ENCODE assay signal across 1 cellular context in the genomic region with DNA sequence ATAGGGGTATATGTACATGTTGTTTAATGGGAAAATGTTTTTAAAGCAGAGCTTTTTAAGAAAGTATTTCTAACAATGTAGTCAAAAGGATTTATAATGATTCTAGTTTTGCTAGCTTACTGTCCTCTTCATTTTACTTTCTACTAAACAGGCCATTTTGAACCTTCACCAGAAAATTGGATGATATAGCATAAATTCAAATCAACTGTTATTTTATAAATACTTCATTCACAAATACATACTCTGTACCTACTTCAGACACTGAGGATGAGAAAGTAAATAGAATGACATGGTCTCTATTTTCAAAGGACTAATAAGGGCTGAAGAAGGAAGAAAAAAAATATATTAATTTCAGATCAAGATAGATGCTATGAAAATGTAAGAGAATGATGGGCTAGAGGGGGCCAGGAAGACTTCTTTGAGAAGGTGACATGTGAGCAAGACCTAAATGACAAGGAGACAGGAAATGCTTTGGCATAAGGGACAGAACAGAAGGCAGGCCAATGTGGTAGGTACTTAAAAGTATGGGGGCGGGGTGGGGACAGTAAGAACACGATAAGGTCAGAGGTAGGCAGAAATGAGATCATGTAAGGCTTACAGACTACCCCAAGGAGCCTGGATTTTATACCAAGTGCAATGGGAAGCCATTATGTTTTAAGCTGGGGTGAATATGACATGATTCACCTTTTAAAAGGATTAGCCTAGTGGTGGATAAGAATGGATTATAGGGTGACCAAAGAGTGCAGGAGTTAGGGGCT.
TF ChIP-seq lines count a peak whose summit lies in the region.

No MANE protein-coding gene starts in this region.

TF ChIP-seq in K562, 482 proteins besides CTCF, POLR2A, EP300 and RAD21 (continued from another document):
- TF ChIP-seq, protein P1, sequence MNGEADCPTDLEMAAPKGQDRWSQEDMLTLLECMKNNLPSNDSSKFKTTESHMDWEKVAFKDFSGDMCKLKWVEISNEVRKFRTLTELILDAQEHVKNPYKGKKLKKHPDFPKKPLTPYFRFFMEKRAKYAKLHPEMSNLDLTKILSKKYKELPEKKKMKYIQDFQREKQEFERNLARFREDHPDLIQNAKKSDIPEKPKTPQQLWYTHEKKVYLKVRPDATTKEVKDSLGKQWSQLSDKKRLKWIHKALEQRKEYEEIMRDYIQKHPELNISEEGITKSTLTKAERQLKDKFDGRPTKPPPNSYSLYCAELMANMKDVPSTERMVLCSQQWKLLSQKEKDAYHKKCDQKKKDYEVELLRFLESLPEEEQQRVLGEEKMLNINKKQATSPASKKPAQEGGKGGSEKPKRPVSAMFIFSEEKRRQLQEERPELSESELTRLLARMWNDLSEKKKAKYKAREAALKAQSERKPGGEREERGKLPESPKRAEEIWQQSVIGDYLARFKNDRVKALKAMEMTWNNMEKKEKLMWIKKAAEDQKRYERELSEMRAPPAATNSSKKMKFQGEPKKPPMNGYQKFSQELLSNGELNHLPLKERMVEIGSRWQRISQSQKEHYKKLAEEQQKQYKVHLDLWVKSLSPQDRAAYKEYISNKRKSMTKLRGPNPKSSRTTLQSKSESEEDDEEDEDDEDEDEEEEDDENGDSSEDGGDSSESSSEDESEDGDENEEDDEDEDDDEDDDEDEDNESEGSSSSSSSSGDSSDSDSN (IDR thresholded peaks at IDR 0.05; ENCODE audit: borderline replicate concordance in 1 of 2, low read depth in 2 of 2, low read length in 2 of 2), result no peak
- TF ChIP-seq ZNF24 (IDR thresholded peaks at IDR 0.05) (no peak), ZNF324 (CRISPR knock-in tag; IDR thresholded peaks at IDR 0.05) (no peak), MBD2 (IDR thresholded peaks at IDR 0.05; ENCODE audit: borderline replicate concordance, low read depth) (no peak), ETV1 (tag; conservative IDR thresholded peaks at IDR 0.05; ENCODE audit: low read depth) (no peak), HDAC2 (IDR thresholded peaks at IDR 0.05) (0 out of 2 replicates have a peak, but pooled peaks have one; percentile 29), KLF16 (IDR thresholded peaks at IDR 0.05) (no peak), ZNF12 (CRISPR knock-in tag; IDR thresholded peaks at IDR 0.05) (no peak), MCM3 (IDR thresholded peaks at IDR 0.05) (no peak), XRCC4 (IDR thresholded peaks at IDR 0.05; ENCODE audit: extremely low read depth, insufficient read depth, insufficient read length) (no peak), ZNF77 (CRISPR knock-in tag; IDR thresholded peaks at IDR 0.05) (no peak), HDAC8 (tag; IDR thresholded peaks at IDR 0.05) (no peak), HNRNPUL1 (IDR thresholded peaks at IDR 0.05; ENCODE audit: low read length) (no peak), FIP1L1 (IDR thresholded peaks at IDR 0.05; ENCODE audit: low read depth, low read length, poor library complexity, severe bottlenecking) (no peak), CXXC5 (CRISPR knock-in tag; IDR thresholded peaks at IDR 0.05) (peak; percentile 27; the same call in 1 of the 2 replicates), MAFF (IDR thresholded peaks at IDR 0.05; ENCODE audit: low read length) (no peak), PHF20 (IDR thresholded peaks at IDR 0.05; ENCODE audit: partially characterized antibody) (no peak), ZNF717 (CRISPR knock-in tag; IDR thresholded peaks at IDR 0.05) (no peak), CC2D1A (IDR thresholded peaks at IDR 0.05) (peak; percentile 82), RBM34 (IDR thresholded peaks at IDR 0.05; ENCODE audit: borderline replicate concordance, insufficient read depth, low read length) (no peak), ZSCAN29 (IDR thresholded peaks at IDR 0.05) (no peak), SAP30 (IDR thresholded peaks at IDR 0.05; ENCODE audit: borderline replicate concordance, insufficient read depth, low read depth, low read length, poor library complexity, severe bottlenecking) (no peak), MCM7 (IDR thresholded peaks at IDR 0.05) (no peak), ZNF212 (CRISPR knock-in tag; IDR thresholded peaks at IDR 0.05) (no peak), MAFK (IDR thresholded peaks at IDR 0.05; ENCODE audit: low read length) (no peak), C11orf30 (IDR thresholded peaks at IDR 0.05; ENCODE audit: low read depth) (peak; percentile 69), BDP1 (IDR thresholded peaks at IDR 0.05; ENCODE audit: insufficient read depth, insufficient read length) (no peak), GTF2A2 (tag; IDR thresholded peaks at IDR 0.05) (no peak), POLR2B (IDR thresholded peaks at IDR 0.05; ENCODE audit: low read depth, partially characterized antibody) (no peak), KHSRP (IDR thresholded peaks at IDR 0.05) (no peak), ERF (CRISPR knock-in tag; IDR thresholded peaks at IDR 0.05) (no peak), PHB2 (IDR thresholded peaks at IDR 0.05; ENCODE audit: low read depth) (0 out of 2 replicates have a peak, but pooled peaks have one; percentile 6), ZNF143 (CRISPR knock-in tag; IDR thresholded peaks at IDR 0.05) (no peak), ZNF780A (CRISPR knock-in tag; IDR thresholded peaks at IDR 0.05) (no peak), SNIP1 (IDR thresholded peaks at IDR 0.05; ENCODE audit: low read depth) (no peak), ZNF133 (CRISPR knock-in tag; IDR thresholded peaks at IDR 0.05) (no peak), ZEB2 (IDR thresholded peaks at IDR 0.05) (peak; percentile 22; the same call in 1 of the 2 replicates), BRD4 (IDR thresholded peaks at IDR 0.05) (no peak), MAFG (tag; conservative IDR thresholded peaks at IDR 0.05) (peak; percentile 60), ESRRA (IDR thresholded peaks at IDR 0.05; ENCODE audit: borderline replicate concordance, low read depth) (no peak), RB1 (IDR thresholded peaks at IDR 0.05; ENCODE audit: low read depth) (no peak), PCBP1 (IDR thresholded peaks at IDR 0.05; ENCODE audit: low read depth, low read length, poor library complexity, severe bottlenecking) (no peak), SMARCE1 (IDR thresholded peaks at IDR 0.05) (peak; percentile 59), PURB (CRISPR knock-in tag; IDR thresholded peaks at IDR 0.05; ENCODE audit: low read depth) (no peak), NR2F6 (CRISPR knock-in tag; IDR thresholded peaks at IDR 0.05) (no peak), ZNF583 (CRISPR knock-in tag; IDR thresholded peaks at IDR 0.05) (no peak), U2AF2 (optimal IDR thresholded peaks at IDR 0.05; ENCODE audit: low read depth, low read length) (no peak), BHLHE40 (IDR thresholded peaks at IDR 0.05; ENCODE audit: low read length) (no peak), ZKSCAN8 (CRISPR knock-in tag; IDR thresholded peaks at IDR 0.05) (no peak), ZNF316 (IDR thresholded peaks at IDR 0.05) (peak; percentile 87), TAF9B (IDR thresholded peaks at IDR 0.05; ENCODE audit: partially characterized antibody) (no peak)
- TF ChIP-seq, protein P2, sequence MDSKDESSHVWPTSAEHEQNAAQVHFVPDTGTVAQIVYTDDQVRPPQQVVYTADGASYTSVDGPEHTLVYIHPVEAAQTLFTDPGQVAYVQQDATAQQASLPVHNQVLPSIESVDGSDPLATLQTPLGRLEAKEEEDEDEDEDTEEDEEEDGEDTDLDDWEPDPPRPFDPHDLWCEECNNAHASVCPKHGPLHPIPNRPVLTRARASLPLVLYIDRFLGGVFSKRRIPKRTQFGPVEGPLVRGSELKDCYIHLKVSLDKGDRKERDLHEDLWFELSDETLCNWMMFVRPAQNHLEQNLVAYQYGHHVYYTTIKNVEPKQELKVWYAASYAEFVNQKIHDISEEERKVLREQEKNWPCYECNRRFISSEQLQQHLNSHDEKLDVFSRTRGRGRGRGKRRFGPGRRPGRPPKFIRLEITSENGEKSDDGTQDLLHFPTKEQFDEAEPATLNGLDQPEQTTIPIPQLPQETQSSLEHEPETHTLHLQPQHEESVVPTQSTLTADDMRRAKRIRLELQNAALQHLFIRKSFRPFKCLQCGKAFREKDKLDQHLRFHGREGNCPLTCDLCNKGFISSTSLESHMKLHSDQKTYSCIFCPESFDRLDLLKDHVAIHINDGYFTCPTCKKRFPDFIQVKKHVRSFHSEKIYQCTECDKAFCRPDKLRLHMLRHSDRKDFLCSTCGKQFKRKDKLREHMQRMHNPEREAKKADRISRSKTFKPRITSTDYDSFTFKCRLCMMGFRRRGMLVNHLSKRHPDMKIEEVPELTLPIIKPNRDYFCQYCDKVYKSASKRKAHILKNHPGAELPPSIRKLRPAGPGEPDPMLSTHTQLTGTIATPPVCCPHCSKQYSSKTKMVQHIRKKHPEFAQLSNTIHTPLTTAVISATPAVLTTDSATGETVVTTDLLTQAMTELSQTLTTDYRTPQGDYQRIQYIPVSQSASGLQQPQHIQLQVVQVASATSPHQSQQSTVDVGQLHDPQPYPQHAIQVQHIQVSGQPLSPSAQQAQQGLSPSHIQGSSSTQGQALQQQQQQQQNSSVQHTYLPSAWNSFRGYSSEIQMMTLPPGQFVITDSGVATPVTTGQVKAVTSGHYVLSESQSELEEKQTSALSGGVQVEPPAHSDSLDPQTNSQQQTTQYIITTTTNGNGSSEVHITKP (IDR thresholded peaks at IDR 0.05; ENCODE audit: partially characterized antibody), result peak; percentile 15
- TF ChIP-seq, protein P3, sequence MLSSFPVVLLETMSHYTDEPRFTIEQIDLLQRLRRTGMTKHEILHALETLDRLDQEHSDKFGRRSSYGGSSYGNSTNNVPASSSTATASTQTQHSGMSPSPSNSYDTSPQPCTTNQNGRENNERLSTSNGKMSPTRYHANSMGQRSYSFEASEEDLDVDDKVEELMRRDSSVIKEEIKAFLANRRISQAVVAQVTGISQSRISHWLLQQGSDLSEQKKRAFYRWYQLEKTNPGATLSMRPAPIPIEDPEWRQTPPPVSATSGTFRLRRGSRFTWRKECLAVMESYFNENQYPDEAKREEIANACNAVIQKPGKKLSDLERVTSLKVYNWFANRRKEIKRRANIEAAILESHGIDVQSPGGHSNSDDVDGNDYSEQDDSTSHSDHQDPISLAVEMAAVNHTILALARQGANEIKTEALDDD (IDR thresholded peaks at IDR 0.05), result no peak
- TF ChIP-seq, protein P4, sequence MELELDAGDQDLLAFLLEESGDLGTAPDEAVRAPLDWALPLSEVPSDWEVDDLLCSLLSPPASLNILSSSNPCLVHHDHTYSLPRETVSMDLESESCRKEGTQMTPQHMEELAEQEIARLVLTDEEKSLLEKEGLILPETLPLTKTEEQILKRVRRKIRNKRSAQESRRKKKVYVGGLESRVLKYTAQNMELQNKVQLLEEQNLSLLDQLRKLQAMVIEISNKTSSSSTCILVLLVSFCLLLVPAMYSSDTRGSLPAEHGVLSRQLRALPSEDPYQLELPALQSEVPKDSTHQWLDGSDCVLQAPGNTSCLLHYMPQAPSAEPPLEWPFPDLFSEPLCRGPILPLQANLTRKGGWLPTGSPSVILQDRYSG (tag; conservative IDR thresholded peaks at IDR 0.05; ENCODE audit: low read depth), result no peak
- TF ChIP-seq, protein P5, sequence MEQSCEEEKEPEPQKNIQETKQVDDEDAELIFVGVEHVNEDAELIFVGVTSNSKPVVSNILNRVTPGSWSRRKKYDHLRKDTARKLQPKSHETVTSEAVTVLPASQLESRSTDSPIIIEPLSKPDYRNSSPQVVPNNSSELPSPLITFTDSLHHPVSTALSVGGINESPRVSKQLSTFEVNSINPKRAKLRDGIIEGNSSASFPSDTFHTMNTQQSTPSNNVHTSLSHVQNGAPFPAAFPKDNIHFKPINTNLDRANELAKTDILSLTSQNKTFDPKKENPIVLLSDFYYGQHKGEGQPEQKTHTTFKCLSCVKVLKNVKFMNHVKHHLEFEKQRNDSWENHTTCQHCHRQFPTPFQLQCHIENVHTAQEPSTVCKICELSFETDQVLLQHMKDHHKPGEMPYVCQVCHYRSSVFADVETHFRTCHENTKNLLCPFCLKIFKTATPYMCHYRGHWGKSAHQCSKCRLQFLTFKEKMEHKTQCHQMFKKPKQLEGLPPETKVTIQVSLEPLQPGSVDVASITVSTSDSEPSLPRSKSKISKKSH (CRISPR knock-in tag; IDR thresholded peaks at IDR 0.05), result no peak
- TF ChIP-seq, protein P6, sequence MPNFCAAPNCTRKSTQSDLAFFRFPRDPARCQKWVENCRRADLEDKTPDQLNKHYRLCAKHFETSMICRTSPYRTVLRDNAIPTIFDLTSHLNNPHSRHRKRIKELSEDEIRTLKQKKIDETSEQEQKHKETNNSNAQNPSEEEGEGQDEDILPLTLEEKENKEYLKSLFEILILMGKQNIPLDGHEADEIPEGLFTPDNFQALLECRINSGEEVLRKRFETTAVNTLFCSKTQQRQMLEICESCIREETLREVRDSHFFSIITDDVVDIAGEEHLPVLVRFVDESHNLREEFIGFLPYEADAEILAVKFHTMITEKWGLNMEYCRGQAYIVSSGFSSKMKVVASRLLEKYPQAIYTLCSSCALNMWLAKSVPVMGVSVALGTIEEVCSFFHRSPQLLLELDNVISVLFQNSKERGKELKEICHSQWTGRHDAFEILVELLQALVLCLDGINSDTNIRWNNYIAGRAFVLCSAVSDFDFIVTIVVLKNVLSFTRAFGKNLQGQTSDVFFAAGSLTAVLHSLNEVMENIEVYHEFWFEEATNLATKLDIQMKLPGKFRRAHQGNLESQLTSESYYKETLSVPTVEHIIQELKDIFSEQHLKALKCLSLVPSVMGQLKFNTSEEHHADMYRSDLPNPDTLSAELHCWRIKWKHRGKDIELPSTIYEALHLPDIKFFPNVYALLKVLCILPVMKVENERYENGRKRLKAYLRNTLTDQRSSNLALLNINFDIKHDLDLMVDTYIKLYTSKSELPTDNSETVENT (CRISPR knock-in tag; IDR thresholded peaks at IDR 0.05), result no peak
- TF ChIP-seq, protein P7, sequence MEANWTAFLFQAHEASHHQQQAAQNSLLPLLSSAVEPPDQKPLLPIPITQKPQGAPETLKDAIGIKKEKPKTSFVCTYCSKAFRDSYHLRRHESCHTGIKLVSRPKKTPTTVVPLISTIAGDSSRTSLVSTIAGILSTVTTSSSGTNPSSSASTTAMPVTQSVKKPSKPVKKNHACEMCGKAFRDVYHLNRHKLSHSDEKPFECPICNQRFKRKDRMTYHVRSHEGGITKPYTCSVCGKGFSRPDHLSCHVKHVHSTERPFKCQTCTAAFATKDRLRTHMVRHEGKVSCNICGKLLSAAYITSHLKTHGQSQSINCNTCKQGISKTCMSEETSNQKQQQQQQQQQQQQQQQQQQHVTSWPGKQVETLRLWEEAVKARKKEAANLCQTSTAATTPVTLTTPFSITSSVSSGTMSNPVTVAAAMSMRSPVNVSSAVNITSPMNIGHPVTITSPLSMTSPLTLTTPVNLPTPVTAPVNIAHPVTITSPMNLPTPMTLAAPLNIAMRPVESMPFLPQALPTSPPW (CRISPR knock-in tag; IDR thresholded peaks at IDR 0.05), result 0 out of 2 replicates have a peak, but pooled peaks have one; percentile 31
